Comparison of ENCODE assay signal across 9 cellular contexts in the genomic region with DNA sequence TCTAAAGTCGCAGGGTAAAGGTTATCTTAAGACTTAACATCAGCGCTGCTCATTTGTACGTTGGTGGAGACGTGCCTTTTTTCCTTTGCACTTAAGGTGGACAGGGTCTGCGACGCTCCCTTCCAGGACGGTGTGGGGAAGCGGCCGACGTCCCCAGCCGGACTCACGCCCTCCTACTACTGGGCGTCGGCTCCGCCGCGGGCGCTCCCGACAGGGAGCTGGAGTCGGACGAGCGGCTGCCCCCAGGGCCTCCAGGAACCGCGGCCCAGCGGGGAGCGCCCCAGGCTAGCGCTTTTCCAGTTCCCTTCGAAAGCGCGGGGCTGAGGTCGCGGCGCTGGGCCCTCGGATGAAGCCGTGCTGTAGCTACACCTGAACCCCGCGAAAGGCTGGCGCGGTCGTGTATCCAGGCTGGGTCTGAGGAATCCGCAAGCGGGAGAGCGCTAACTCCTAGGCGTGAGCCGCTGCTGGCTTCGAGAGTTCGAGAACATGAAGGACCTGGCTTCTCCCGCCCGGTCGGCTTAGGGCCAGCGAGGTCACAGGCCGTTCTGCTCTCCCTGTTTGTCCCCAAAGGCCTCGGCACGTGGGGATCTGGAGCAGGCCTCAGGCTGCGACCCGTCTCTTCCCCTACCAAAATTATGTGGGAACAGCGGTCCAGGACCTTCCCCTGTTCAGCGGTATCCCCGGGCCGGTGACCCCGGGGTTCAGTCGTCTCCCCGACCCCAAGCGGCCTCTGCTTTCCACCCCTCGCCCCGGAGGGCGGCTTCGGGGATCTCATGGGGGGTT. TPM values are rescaled to one million over a fixed set of nuclear protein-coding genes. Genes with fewer than 3 reads are reported as not detected.
DNase-seq lines count a peak whose midpoint lies in the region; ATAC-seq, FAIRE-seq and TF ChIP-seq lines count a peak whose summit lies in the region.
"Had no signal": no experiment of that assay in that cellular context is flagged by ENCODE, and none has a peak within 500 bp of the region (broad histone marks: within the 10 kb centered on the region; RNA-seq: fewer than 3 reads in every experiment).

No MANE protein-coding gene starts in this region.

- H3K27ac ChIP-seq in lung (ENCODE audit: low read depth in 1 of 2, low read length in 1 of 2) = no peak overlapping the region

- H3K36me3 ChIP-seq in MG63 (no peaks in the 10 kb centered on the region), bronchial epithelial cell (ENCODE audit: control insufficient read depth, insufficient read depth, low read length) (no peaks in the 10 kb centered on the region), lung (ENCODE audit: control insufficient read depth in 2 of 2, insufficient read depth in 2 of 2, low read length in 2 of 2) (no peaks in the 10 kb centered on the region)

- H3K4me3 ChIP-seq in MG63 (peak overlapping the region; percentile 43), bronchial epithelial cell (ENCODE audit: low read depth, low read length) (peak overlapping the region; percentile 46), lung (no peak overlapping the region)

- no peaks in the 10 kb centered on the region for H3K9me3 ChIP-seq in MG63
- H3K9me3 ChIP-seq in lung (ENCODE audit: control insufficient read depth in 2 of 2, insufficient read depth in 1 of 2, low read length in 1 of 2) = peaks cover 0 to 29% of the 10 kb centered on the region in 2 donors

- H3K9me3 Mint-ChIP-seq in stimulated activated naive B cell treated with anti-CD40 and anti-IgM and Interleukin-4, amounts not matched to agents 10 μg/mL and 1 μg/mL and 100 μg/mL, for 72 hours = peaks cover 0 to 2% of the 10 kb centered on the region in 2 donors

- H3K36me3 Mint-ChIP-seq in stimulated activated naive B cell treated with anti-CD40 and anti-IgM and Interleukin-4, amounts not matched to agents 10 μg/mL and 1 μg/mL and 100 μg/mL, for 72 hours = peaks cover 0 to 4% of the 10 kb centered on the region in 2 donors

- H3K4me1 Mint-ChIP-seq in stimulated activated naive B cell treated with anti-CD40 and anti-IgM and Interleukin-4, amounts not matched to agents 10 μg/mL and 1 μg/mL and 100 μg/mL, for 72 hours = peaks cover 21 to 46% of the 10 kb centered on the region in 2 donors

- ATAC-seq in lung (ENCODE audit: insufficient read depth, low FRiP score) = peak; percentile 15
- no peak for ATAC-seq in stimulated activated naive B cell treated with anti-CD40 and anti-IgM and Interleukin-4, amounts not matched to agents 10 μg/mL and 1 μg/mL and 100 μg/mL, for 72 hours (replicated peaks)
- ATAC-seq in GM18858 (IDR thresholded peaks at IDR 0.05; ENCODE audit: unreplicated experiment) = no peak
- ATAC-seq in HG03571 (IDR thresholded peaks at IDR 0.05; ENCODE audit: unreplicated experiment) = no peak

- peak overlapping the region; percentile 85 for H3K27ac Mint-ChIP-seq in stimulated activated naive B cell treated with anti-CD40 and anti-IgM and Interleukin-4, amounts not matched to agents 10 μg/mL and 1 μg/mL and 100 μg/mL, for 72 hours

- no peak for FAIRE-seq in bronchial epithelial cell (lab: Jason Lieb, UNC)

- H3K27me3 Mint-ChIP-seq in stimulated activated naive B cell treated with anti-CD40 and anti-IgM and Interleukin-4, amounts not matched to agents 10 μg/mL and 1 μg/mL and 100 μg/mL, for 72 hours = peaks cover 71 to 86% of the 10 kb centered on the region in 2 donors

- H3K4me1 ChIP-seq in lung (ENCODE audit: control insufficient read depth in 2 of 2, insufficient read depth in 2 of 2, low read length in 2 of 2) = peaks cover 0 to 30% of the 10 kb centered on the region in 2 donors

- 5 to 8% methylated on average over 68 of the region's 68 CpGs for WGBS in lung, 2 donors

- no peak for TF ChIP-seq CTCF in bronchial epithelial cell (IDR thresholded peaks at IDR 0.05; ENCODE audit: insufficient read depth, low read length, severe bottlenecking)
- no peak for TF ChIP-seq CTCF in lung (IDR thresholded peaks at IDR 0.05; ENCODE audit: control extremely low read depth, extremely low read depth)

- H3K27me3 ChIP-seq in MG63 = no peaks in the 10 kb centered on the region
- H3K27me3 ChIP-seq in bronchial epithelial cell (ENCODE audit: control insufficient read depth, insufficient read depth, low read length) = peaks cover 27% of the 10 kb centered on the region
- peaks cover 37% of the 10 kb centered on the region for H3K27me3 ChIP-seq in lung (ENCODE audit: control insufficient read depth, insufficient read depth)

- DNase-seq in MG63 (no peak), bronchial epithelial cell (ENCODE audit: low read depth) (no peak), lung (ENCODE audit: low spot score) (no peak)
- DNase-seq in stimulated activated naive B cell treated with anti-CD40 and anti-IgM and Interleukin-4, amounts not matched to agents 10 μg/mL and 1 μg/mL and 100 μg/mL, for 72 hours = no peak
- no peak for DNase-seq in stimulated activated CD4-positive, alpha-beta T cell treated with anti-CD3 and anti-CD28 coated beads, Interleukin-4, amount 100 ng/mL, for 1 hour
- DNase-seq: GF-D8, NCI-H446 treated with DMSO at 0.1 percent for 48 hours had no signal

- peak overlapping the region in 1 of 2 donors; percentile 46 for H3K4me3 Mint-ChIP-seq in stimulated activated naive B cell treated with anti-CD40 and anti-IgM and Interleukin-4, amounts not matched to agents 10 μg/mL and 1 μg/mL and 100 μg/mL, for 72 hours

RNA-seq across cellular contexts. Expression of a gene that starts 3.8 kb away (rescaled TPM):
- not detected in 2 replicates for total RNA-seq in MG63 (2014; rRNA removed; shearing (Covaris generic); ENCODE audit: low replicate concordance)
- not detected in 2 replicates for total RNA-seq in bronchial epithelial cell
- total RNA-seq in lung = not detected
- under 1 TPM; 0.13 to 0.20 TPM for polyA plus RNA-seq in lung
